In the genomic region with DNA sequence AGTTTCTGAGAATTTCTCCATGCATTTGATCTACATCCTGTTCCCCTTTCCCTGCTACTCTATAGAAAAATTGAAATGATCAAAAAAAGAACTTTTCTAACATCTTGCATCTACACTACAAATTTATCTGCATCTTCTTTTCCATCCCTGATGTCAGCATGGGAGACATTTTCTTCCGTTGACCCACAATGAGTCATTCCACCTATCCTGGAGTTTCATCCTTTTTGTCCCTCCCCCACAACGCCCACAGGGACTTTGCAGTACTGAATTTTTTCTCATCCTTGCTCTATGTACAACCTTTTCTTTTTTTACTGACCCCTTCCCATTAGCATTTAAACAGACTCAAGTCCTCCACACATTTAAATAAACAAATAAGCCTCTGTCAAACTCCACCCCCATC, we compare ENCODE assay signal across 20 cellular contexts.
DNase-seq lines count a peak whose midpoint lies in the region; FAIRE-seq and TF ChIP-seq lines count a peak whose summit lies in the region.
"Had no signal": no experiment of that assay in that cellular context is flagged by ENCODE, and none has a peak within 500 bp of the region (broad histone marks: within the 10 kb centered on the region; RNA-seq: fewer than 3 reads in every experiment).

No MANE protein-coding gene starts in this region.

- H3K36me3 Mint-ChIP-seq in MCF 10A (ENCODE audit: insufficient read depth, unreplicated experiment), result no peaks in the 10 kb centered on the region
- no peaks in the 10 kb centered on the region for H3K36me3 Mint-ChIP-seq in T-helper 2 cell treated with Interferon-gamma antibody and Interleukin-4, amounts not matched to agents 5 μg/mL and 100 μg/mL, for 36 hours (ENCODE audit: low read depth)
- H3K36me3 Mint-ChIP-seq: CD4-positive, alpha-beta memory T cell; IgD-negative memory B cell had no signal

- TF ChIP-seq POLR2A in breast epithelium (IDR thresholded peaks at IDR 0.05), result no peak

- H3K4me3 ChIP-seq in breast epithelium (no peak overlapping the region), astrocyte of the spinal cord (ENCODE audit: low read depth, low read length) (no peak overlapping the region)
- H3K4me3 ChIP-seq: GM12878, GM23338 had no signal

- TF ChIP-seq CTCF in MCF 10A (IDR thresholded peaks at IDR 0.05; ENCODE audit: unreplicated experiment), result no peak
- no peak for TF ChIP-seq CTCF in breast epithelium (IDR thresholded peaks at IDR 0.05)
- no peak for TF ChIP-seq CTCF in astrocyte of the spinal cord (IDR thresholded peaks at IDR 0.05; ENCODE audit: low read depth, low read length)

- no peaks in the 10 kb centered on the region for H3K27me3 Mint-ChIP-seq in MCF 10A (ENCODE audit: insufficient read depth, unreplicated experiment)
- H3K27me3 Mint-ChIP-seq in T-helper 2 cell treated with Interferon-gamma antibody and Interleukin-4, amounts not matched to agents 5 μg/mL and 100 μg/mL, for 36 hours (ENCODE audit: low read depth), result no peaks in the 10 kb centered on the region
- H3K27me3 Mint-ChIP-seq: IgD-negative memory B cell had no signal

- no peak for FAIRE-seq in urothelium cell line (lab: Jason Lieb, UNC)
- FAIRE-seq: GM12878 had no signal

- POLR2A ChIA-PET in MCF 10A (lab: Yijun Ruan, JAX), result no interaction called here

- intact Hi-C loops in MCF 10A (cut with micrococcal nuclease) (no loop called here), breast epithelium (cut with DNase I; ENCODE audit: low total_unique reads) (no loop called here)

- no TSS peak for BruUV-seq in MCF 10A (replicated peaks; lab: Mats Ljungman, UMichigan)

- H3K27ac ChIP-seq in breast epithelium, result no peak overlapping the region

- DNase-seq in MCF 10A (ENCODE audit: unreplicated experiment), result peak; percentile 17
- DNase-seq in breast epithelium (ENCODE audit: low spot score in 2 of 2), result no peak
- peak; percentile 29 for DNase-seq in LHCN-M2 (ENCODE audit: low read depth)
- DNase-seq in astrocyte of the spinal cord (ENCODE audit: low read depth, low spot score), result peak; percentile 24
- DNase-seq in urothelium cell line (ENCODE audit: low spot score), result peak; percentile 25
- no peak for DNase-seq in T-helper 2 cell treated with Interferon-gamma antibody and Interleukin-4, amounts not matched to agents 5 μg/mL and 100 μg/mL, for 36 hours (ENCODE audit: low spot score)
- DNase-seq in HPDE6-E6E7 (ENCODE audit: extremely low spot score), result no peak
- no peak for DNase-seq in germinal center (ENCODE audit: low spot score)
- DNase-seq: 8988T; CD4-positive, alpha-beta memory T cell; GDM1; HFFc6; Kasumi-1; NCI-H1417 treated with DMSO at 0.1 percent for 48 hours; NCI-H2081; NCI-H510A; NCI-H774 had no signal

- H3K27ac Mint-ChIP-seq in MCF 10A (ENCODE audit: low read depth, unreplicated experiment), result no peak overlapping the region
- no peak overlapping the region for H3K27ac Mint-ChIP-seq in T-helper 2 cell treated with Interferon-gamma antibody and Interleukin-4, amounts not matched to agents 5 μg/mL and 100 μg/mL, for 36 hours
- H3K27ac Mint-ChIP-seq: CD4-positive, alpha-beta memory T cell; GM23338; HFFc6; IgD-negative memory B cell had no signal

- H3K9me3 Mint-ChIP-seq in MCF 10A (ENCODE audit: unreplicated experiment), result no peaks in the 10 kb centered on the region
- H3K9me3 Mint-ChIP-seq in T-helper 2 cell treated with Interferon-gamma antibody and Interleukin-4, amounts not matched to agents 5 μg/mL and 100 μg/mL, for 36 hours, result no peaks in the 10 kb centered on the region
- H3K9me3 Mint-ChIP-seq: GM23338, HFFc6 had no signal

- CTCF ChIA-PET in MCF 10A (lab: Yijun Ruan, JAX), result interaction anchor here (1.2 kb wide), 1 partner anchor 133 kb away, joined by 3 read pairs; no protein-coding TSS in a partner anchor

- H3K4me1 Mint-ChIP-seq in MCF 10A (ENCODE audit: insufficient read depth, unreplicated experiment), result no peaks in the 10 kb centered on the region
- peaks cover 4% of the 10 kb centered on the region for H3K4me1 Mint-ChIP-seq in T-helper 2 cell treated with Interferon-gamma antibody and Interleukin-4, amounts not matched to agents 5 μg/mL and 100 μg/mL, for 36 hours (ENCODE audit: low read depth)
- H3K4me1 Mint-ChIP-seq: CD4-positive, alpha-beta memory T cell had no signal

- H3K27me3 ChIP-seq in breast epithelium, result no peaks in the 10 kb centered on the region

- H3K9me3 ChIP-seq in breast epithelium, result no peaks in the 10 kb centered on the region

- in situ Hi-C loops in astrocyte of the spinal cord (cut with HindIII; ENCODE audit: low sequenced_read_pairs), result no loop called here

- H3K4me3 Mint-ChIP-seq in MCF 10A (ENCODE audit: unreplicated experiment), result no peak overlapping the region
- no peak overlapping the region for H3K4me3 Mint-ChIP-seq in T-helper 2 cell treated with Interferon-gamma antibody and Interleukin-4, amounts not matched to agents 5 μg/mL and 100 μg/mL, for 36 hours
- H3K4me3 Mint-ChIP-seq: CD4-positive, alpha-beta memory T cell; GM23338; HFFc6; IgD-negative memory B cell had no signal

- no peaks in the 10 kb centered on the region for H3K36me3 ChIP-seq in breast epithelium

- H3K4me1 ChIP-seq in breast epithelium, result no peaks in the 10 kb centered on the region

Comparison
In these comparisons a context has a peak if more than half of its experiments do, and no peak if none do; other contexts are left out.
1. DNase-seq: peak in MCF 10A (single experiment), LHCN-M2 (single experiment), astrocyte of the spinal cord (single experiment) and urothelium cell line (single experiment); none in breast epithelium (0 of 2), T-helper 2 cell treated with Interferon-gamma antibody and Interleukin-4, amounts not matched to agents 5 μg/mL and 100 μg/mL, for 36 hours (single experiment), HPDE6-E6E7 (single experiment) and germinal center (single experiment).